Comparison of ENCODE assay signal across 33 cellular contexts in genomic region chr3:135924506-135924905, GRCh38. TPM values are rescaled to one million over a fixed set of nuclear protein-coding genes. Genes with fewer than 3 reads are reported as not detected.
"Had no signal": no experiment of that assay in that cellular context is flagged by ENCODE, and none has a peak within 500 bp of the region (broad histone marks: within the 10 kb centered on the region; RNA-seq: fewer than 3 reads in every experiment).

No MANE protein-coding gene starts in this region.

- FAIRE-seq: colon, frontal cortex had no signal

- DNase-seq: activated CD4-positive, alpha-beta memory T cell treated with anti-CD3 and anti-CD28 coated beads for 36 hours; activated CD4-positive, alpha-beta T cell treated with anti-CD3 and anti-CD28 coated beads for 1 hour; activated CD4-positive, alpha-beta T cell treated with anti-CD3 and anti-CD28 coated beads for 4 hours; activated CD8-positive, alpha-beta memory T cell treated with anti-CD3 and anti-CD28 coated beads, Interleukin-2, amount 10 ng/mL, durations not matched to agents 7 days and 5 days; activated CD8-positive, alpha-beta memory T cell treated with anti-CD3 and anti-CD28 coated beads, Interleukin-2, amount 50 U/mL, for 4 hours; activated CD8-positive, alpha-beta T cell treated with anti-CD3 and anti-CD28 coated beads, Interleukin-2, amount 10 ng/mL, durations not matched to agents 7 days and 5 days; activated effector memory CD4-positive, alpha-beta T cell treated with anti-CD3 and anti-CD28 coated beads, Interleukin-2, amount 50 U/mL, for 16 hours; activated naive CD4-positive, alpha-beta T cell treated with anti-CD3 and anti-CD28 coated beads for 36 hours; activated naive CD8-positive, alpha-beta T cell treated with anti-CD3 and anti-CD28 coated beads for 36 hours; activated naive CD8-positive, alpha-beta T cell treated with anti-CD3 and anti-CD28 coated beads, Interleukin-2, amount 50 U/mL, for 24 hours; activated T-cell treated with anti-CD3 and anti-CD28 coated beads, Interleukin-2, amount 50 U/mL, for 1 hour; activated T-cell treated with anti-CD3 and anti-CD28 coated beads, Interleukin-2, amount 50 U/mL, for 48 hours; adrenal gland; amygdala; aorta; body of pancreas; caudate nucleus; cortex of kidney; dermis blood vessel endothelial cell; effector CD4-positive, alpha-beta T cell; effector memory CD8-positive, alpha-beta T cell; erythroblast; foreskin fibroblast; glutamatergic neuron; SW 1271; T-cell; T-helper 17 cell had no signal

- H3K4me1 Mint-ChIP-seq: activated CD8-positive, alpha-beta memory T cell treated with anti-CD3 and anti-CD28 coated beads, Interleukin-2, amount 10 ng/mL, durations not matched to agents 7 days and 5 days; activated naive CD4-positive, alpha-beta T cell treated with anti-CD3 and anti-CD28 coated beads, Interleukin-2, amount 50 U/mL, for 24 hours; activated naive CD8-positive, alpha-beta T cell treated with anti-CD3 and anti-CD28 coated beads for 36 hours; activated naive CD8-positive, alpha-beta T cell treated with anti-CD3 and anti-CD28 coated beads, Interleukin-2, amount 50 U/mL, for 24 hours; T-cell; T-helper 17 cell had no signal

- H3K4me3 ChIP-seq: adrenal gland, body of pancreas had no signal

- H3K27me3 Mint-ChIP-seq: activated CD8-positive, alpha-beta memory T cell treated with anti-CD3 and anti-CD28 coated beads, Interleukin-2, amount 10 ng/mL, durations not matched to agents 7 days and 5 days had no signal

- H3K4me3 Mint-ChIP-seq: activated CD4-positive, alpha-beta memory T cell treated with anti-CD3 and anti-CD28 coated beads for 36 hours; activated CD8-positive, alpha-beta memory T cell treated with anti-CD3 and anti-CD28 coated beads, Interleukin-2, amount 10 ng/mL, durations not matched to agents 7 days and 5 days; activated CD8-positive, alpha-beta T cell treated with anti-CD3 and anti-CD28 coated beads, Interleukin-2, amount 10 ng/mL, durations not matched to agents 7 days and 5 days; activated naive CD4-positive, alpha-beta T cell treated with anti-CD3 and anti-CD28 coated beads for 36 hours; activated naive CD4-positive, alpha-beta T cell treated with anti-CD3 and anti-CD28 coated beads, Interleukin-2, amount 50 U/mL, for 24 hours; activated naive CD8-positive, alpha-beta T cell treated with anti-CD3 and anti-CD28 coated beads for 36 hours; activated naive CD8-positive, alpha-beta T cell treated with anti-CD3 and anti-CD28 coated beads, Interleukin-2, amount 50 U/mL, for 24 hours; activated T-helper 1 cell treated with anti-CD3 and anti-CD28 coated beads, Interleukin-12 subunit alpha, Interleukin-12 subunit beta, Interleukin-2, Interleukin-4 antibody, amounts not matched to agents 30 ng/mL and 10 ng/mL and 1 ng/mL, durations not matched to agents 14 hours and 24 hours and 36 hours; effector memory CD8-positive, alpha-beta T cell; T-cell; T-helper 17 cell; T-helper 2 cell treated with Interferon-gamma antibody and Interleukin-4, amounts not matched to agents 5 μg/mL and 100 μg/mL, for 36 hours had no signal

- H3K9me3 ChIP-seq: adrenal gland, body of pancreas had no signal

- H3K9me3 Mint-ChIP-seq: activated CD4-positive, alpha-beta memory T cell treated with anti-CD3 and anti-CD28 coated beads for 36 hours; activated naive CD4-positive, alpha-beta T cell treated with anti-CD3 and anti-CD28 coated beads for 36 hours; activated naive CD4-positive, alpha-beta T cell treated with anti-CD3 and anti-CD28 coated beads, Interleukin-2, amount 50 U/mL, for 24 hours; activated naive CD8-positive, alpha-beta T cell treated with anti-CD3 and anti-CD28 coated beads for 36 hours; activated naive CD8-positive, alpha-beta T cell treated with anti-CD3 and anti-CD28 coated beads, Interleukin-2, amount 50 U/mL, for 24 hours; activated T-helper 1 cell treated with anti-CD3 and anti-CD28 coated beads, Interleukin-12 subunit alpha, Interleukin-12 subunit beta, Interleukin-2, Interleukin-4 antibody, amounts not matched to agents 30 ng/mL and 10 ng/mL and 1 ng/mL, durations not matched to agents 14 hours and 24 hours and 36 hours; activated T-helper 2 cell treated with anti-CD3 and anti-CD28 coated beads, Interferon-gamma antibody, Interleukin-2, Interleukin-4, amounts not matched to agents 10 μg/mL and 5 μg/mL and 100 μg/mL, durations not matched to agents 14 hours and 24 hours and 36 hours; effector memory CD8-positive, alpha-beta T cell; T-helper 2 cell treated with Interferon-gamma antibody and Interleukin-4, amounts not matched to agents 5 μg/mL and 100 μg/mL, for 36 hours had no signal

- H3K27ac ChIP-seq: adrenal gland, body of pancreas had no signal

- ATAC-seq: activated CD8-positive, alpha-beta memory T cell treated with anti-CD3 and anti-CD28 coated beads, Interleukin-2, amount 10 ng/mL, durations not matched to agents 7 days and 5 days; activated CD8-positive, alpha-beta T cell treated with anti-CD3 and anti-CD28 coated beads, Interleukin-2, amount 10 ng/mL, durations not matched to agents 7 days and 5 days; activated naive CD8-positive, alpha-beta T cell treated with anti-CD3 and anti-CD28 coated beads, Interleukin-2, amount 50 U/mL, for 24 hours; body of pancreas; effector memory CD8-positive, alpha-beta T cell; T-cell; T-helper 17 cell had no signal

- H3K27me3 ChIP-seq: adrenal gland, body of pancreas had no signal

- H3K36me3 ChIP-seq: adrenal gland had no signal

- H3K27ac Mint-ChIP-seq: activated CD4-positive, alpha-beta memory T cell treated with anti-CD3 and anti-CD28 coated beads for 36 hours; activated CD8-positive, alpha-beta memory T cell treated with anti-CD3 and anti-CD28 coated beads, Interleukin-2, amount 10 ng/mL, durations not matched to agents 7 days and 5 days; activated CD8-positive, alpha-beta T cell treated with anti-CD3 and anti-CD28 coated beads, Interleukin-2, amount 10 ng/mL, durations not matched to agents 7 days and 5 days; activated naive CD4-positive, alpha-beta T cell treated with anti-CD3 and anti-CD28 coated beads for 36 hours; activated naive CD4-positive, alpha-beta T cell treated with anti-CD3 and anti-CD28 coated beads, Interleukin-2, amount 50 U/mL, for 24 hours; activated naive CD8-positive, alpha-beta T cell treated with anti-CD3 and anti-CD28 coated beads for 36 hours; activated naive CD8-positive, alpha-beta T cell treated with anti-CD3 and anti-CD28 coated beads, Interleukin-2, amount 50 U/mL, for 24 hours; activated T-helper 1 cell treated with anti-CD3 and anti-CD28 coated beads, Interleukin-12 subunit alpha, Interleukin-12 subunit beta, Interleukin-2, Interleukin-4 antibody, amounts not matched to agents 30 ng/mL and 10 ng/mL and 1 ng/mL, durations not matched to agents 14 hours and 24 hours and 36 hours; activated T-helper 2 cell treated with anti-CD3 and anti-CD28 coated beads, Interferon-gamma antibody, Interleukin-2, Interleukin-4, amounts not matched to agents 10 μg/mL and 5 μg/mL and 100 μg/mL, durations not matched to agents 14 hours and 24 hours and 36 hours; effector memory CD8-positive, alpha-beta T cell; T-cell; T-helper 17 cell; T-helper 2 cell treated with Interferon-gamma antibody and Interleukin-4, amounts not matched to agents 5 μg/mL and 100 μg/mL, for 36 hours had no signal

- H3K36me3 Mint-ChIP-seq: activated CD4-positive, alpha-beta memory T cell treated with anti-CD3 and anti-CD28 coated beads for 36 hours; activated CD8-positive, alpha-beta memory T cell treated with anti-CD3 and anti-CD28 coated beads, Interleukin-2, amount 10 ng/mL, durations not matched to agents 7 days and 5 days; activated naive CD4-positive, alpha-beta T cell treated with anti-CD3 and anti-CD28 coated beads, Interleukin-2, amount 50 U/mL, for 24 hours; activated naive CD8-positive, alpha-beta T cell treated with anti-CD3 and anti-CD28 coated beads for 36 hours; T-cell had no signal

- H3K4me1 ChIP-seq: adrenal gland had no signal

RNA-seq across cellular contexts. Expression of gene PPP2R3A, which starts 41.0 kb away (rescaled TPM):
- total RNA-seq: activated T-helper 1 cell treated with anti-CD3 and anti-CD28 coated beads, Interleukin-12 subunit alpha, Interleukin-12 subunit beta, Interleukin-2, Interleukin-4 antibody, amounts not matched to agents 30 ng/mL and 10 ng/mL and 1 ng/mL, durations not matched to agents 14 hours and 24 hours and 36 hours had no signal
